ENCODE assay signal across 1 cellular context in genomic region chr16:72025404-72026114, GRCh38.
TF ChIP-seq lines count a peak whose summit lies in the region.

No MANE protein-coding gene starts in this region.

TF ChIP-seq in H1, 55 proteins besides CTCF, POLR2A, EP300 and RAD21:
- TF ChIP-seq RXRA (IDR thresholded peaks at IDR 0.05; ENCODE audit: insufficient read depth, low read depth, low read length) (no peak), POU5F1 (IDR thresholded peaks at IDR 0.05; ENCODE audit: low read depth, low read length) (no peak), HDAC6 (IDR thresholded peaks at IDR 0.05; ENCODE audit: low read depth, low read length) (no peak), CHD2 (IDR thresholded peaks at IDR 0.05; ENCODE audit: low read length) (no peak), RBBP5 (IDR thresholded peaks at IDR 0.05; ENCODE audit: borderline replicate concordance, low read depth, low read length) (no peak), KDM5A (IDR thresholded peaks at IDR 0.05; ENCODE audit: low read length) (no peak), RFX5 (IDR thresholded peaks at IDR 0.05; ENCODE audit: borderline replicate concordance, low read depth, low read length) (no peak)
TF ChIP-seq in H1: peak in this region for 0.
